In the genomic region with DNA sequence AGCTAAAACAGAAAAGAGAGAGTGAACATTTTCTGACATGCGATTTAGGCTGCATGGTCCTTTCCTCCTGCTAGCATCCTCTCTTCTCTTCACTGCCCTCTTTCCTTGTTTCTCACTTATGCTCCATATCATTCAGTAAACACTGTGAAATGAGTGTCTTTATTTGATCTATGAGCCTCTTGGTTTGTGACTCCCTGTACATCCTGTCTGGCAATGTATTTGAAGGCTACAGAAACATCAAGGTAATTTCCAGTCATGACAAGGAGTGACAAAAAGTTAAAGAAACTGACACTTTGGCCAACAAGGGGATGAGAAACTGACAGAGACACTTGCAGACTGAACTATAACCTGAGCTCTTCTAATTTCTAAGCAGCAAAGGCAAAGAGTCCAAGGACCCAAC, we compare ENCODE assay signal across 20 cellular contexts. TPM values are rescaled to one million over a fixed set of nuclear protein-coding genes. Genes with fewer than 3 reads are reported as not detected.
A peak's percentile ranks its signal among the peaks of the same experiment; 100 is the strongest.
DNase-seq lines count a peak whose midpoint lies in the region; ATAC-seq and TF ChIP-seq lines count a peak whose summit lies in the region.
"Had no signal": no experiment of that assay in that cellular context is flagged by ENCODE, and none has a peak within 500 bp of the region (broad histone marks: within the 10 kb centered on the region; RNA-seq: fewer than 3 reads in every experiment).

No MANE protein-coding gene starts in this region.

- 84 to 100% (median 90%) methylated on average over 1 of the region's 1 CpG for WGBS in spleen, 5 donors
- 82 to 100% methylated on average over 1 of the region's 1 CpG for WGBS in esophagus squamous epithelium, 2 donors

- no peaks in the 10 kb centered on the region for H3K36me3 Mint-ChIP-seq in T-helper 2 cell treated with Interferon-gamma antibody and Interleukin-4, amounts not matched to agents 5 μg/mL and 100 μg/mL, for 36 hours (ENCODE audit: low read depth)
- H3K36me3 Mint-ChIP-seq: CD4-positive, CD25-positive, alpha-beta regulatory T cell had no signal

- no peak overlapping the region for H3K4me3 ChIP-seq in spleen
- no peak overlapping the region for H3K4me3 ChIP-seq in esophagus squamous epithelium
- H3K4me3 ChIP-seq: BLaER1 treated with 17β-estradiol and CSF1 and Interleukin-3, amounts not matched to agents 10 nM and 100 nM; GM23338 had no signal

- no peaks in the 10 kb centered on the region for H3K9me3 Mint-ChIP-seq in T-helper 2 cell treated with Interferon-gamma antibody and Interleukin-4, amounts not matched to agents 5 μg/mL and 100 μg/mL, for 36 hours
- H3K9me3 Mint-ChIP-seq: CD4-positive, CD25-positive, alpha-beta regulatory T cell had no signal

- H3K27ac Mint-ChIP-seq in T-helper 2 cell treated with Interferon-gamma antibody and Interleukin-4, amounts not matched to agents 5 μg/mL and 100 μg/mL, for 36 hours = peak overlapping the region; percentile 20
- H3K27ac Mint-ChIP-seq: CD4-positive, CD25-positive, alpha-beta regulatory T cell; GM23338 had no signal

- peak; percentile 54 for ATAC-seq in GM18867 (IDR thresholded peaks at IDR 0.05; ENCODE audit: unreplicated experiment)
- ATAC-seq: GM23338 had no signal

- H3K27me3 ChIP-seq in spleen (replicated peaks in 1 of 7) (no peaks in the 10 kb centered on the region), esophagus squamous epithelium (no peaks in the 10 kb centered on the region)

- H3K27me3 Mint-ChIP-seq in T-helper 2 cell treated with Interferon-gamma antibody and Interleukin-4, amounts not matched to agents 5 μg/mL and 100 μg/mL, for 36 hours (ENCODE audit: low read depth) = no peaks in the 10 kb centered on the region
- H3K27me3 Mint-ChIP-seq: CD4-positive, CD25-positive, alpha-beta regulatory T cell had no signal

- H3K27ac ChIP-seq in spleen = no peak overlapping the region
- no peak overlapping the region for H3K27ac ChIP-seq in esophagus squamous epithelium
- H3K27ac ChIP-seq: 22Rv1; BLaER1 treated with 17β-estradiol and CSF1 and Interleukin-3, amounts not matched to agents 10 nM and 100 nM had no signal

- H3K4me1 ChIP-seq in spleen = no peaks in the 10 kb centered on the region
- no peaks in the 10 kb centered on the region for H3K4me1 ChIP-seq in esophagus squamous epithelium
- H3K4me1 ChIP-seq: BLaER1 treated with 17β-estradiol and CSF1 and Interleukin-3, amounts not matched to agents 10 nM and 100 nM had no signal

- TF ChIP-seq POLR2A in spleen (IDR thresholded peaks at IDR 0.05) (no peak), esophagus squamous epithelium (IDR thresholded peaks at IDR 0.05) (no peak)

- H3K36me3 ChIP-seq in spleen (no peaks in the 10 kb centered on the region), esophagus squamous epithelium (no peaks in the 10 kb centered on the region)
- H3K36me3 ChIP-seq: BLaER1 treated with 17β-estradiol and CSF1 and Interleukin-3, amounts not matched to agents 10 nM and 100 nM had no signal

- no peaks in the 10 kb centered on the region for H3K9me3 ChIP-seq in spleen
- no peaks in the 10 kb centered on the region for H3K9me3 ChIP-seq in esophagus squamous epithelium

- intact Hi-C loops in spleen (cut with DNase I; ENCODE audit: low total_unique reads) = no loop called here
- intact Hi-C loops in esophagus squamous epithelium (cut with DNase I) = no loop called here

- TF ChIP-seq CTCF in spleen (IDR thresholded peaks at IDR 0.05 in 8 of 11, conservative IDR thresholded peaks at IDR 0.05 in 3 of 11) (no peak), esophagus squamous epithelium (IDR thresholded peaks at IDR 0.05) (no peak)

- peak; percentile 7 for DNase-seq in NCI-H510A treated with DMSO at 0.1 percent for 48 hours (lab: John Stamatoyannopoulos, UW)
- no peak for DNase-seq in NCI-H510A (lab: John Stamatoyannopoulos, UW)
- peak; percentile 37 for DNase-seq in DMS53 (lab: John Stamatoyannopoulos, UW)
- no peak for DNase-seq in T-helper 2 cell treated with Interferon-gamma antibody and Interleukin-4, amounts not matched to agents 5 μg/mL and 100 μg/mL, for 36 hours (ENCODE audit: low spot score)
- DNase-seq in spleen = no peak
- DNase-seq in ureter (ENCODE audit: low spot score) = no peak
- no peak for DNase-seq in esophagus squamous epithelium (lab: John Stamatoyannopoulos, UW)
- DNase-seq: AML-193; CD4-positive, CD25-positive, alpha-beta regulatory T cell; DMS 273 treated with DMSO at 0.1 percent for 48 hours; DMS79 treated with DMSO at 0.1 percent for 48 hours; EL; H7; IMR-90; KBM-7 had no signal

- H3K4me3 Mint-ChIP-seq in T-helper 2 cell treated with Interferon-gamma antibody and Interleukin-4, amounts not matched to agents 5 μg/mL and 100 μg/mL, for 36 hours = no peak overlapping the region
- H3K4me3 Mint-ChIP-seq: CD4-positive, CD25-positive, alpha-beta regulatory T cell; GM23338 had no signal

- H3K4me1 Mint-ChIP-seq in T-helper 2 cell treated with Interferon-gamma antibody and Interleukin-4, amounts not matched to agents 5 μg/mL and 100 μg/mL, for 36 hours (ENCODE audit: low read depth) = no peaks in the 10 kb centered on the region
- H3K4me1 Mint-ChIP-seq: CD4-positive, CD25-positive, alpha-beta regulatory T cell; GM23338 had no signal

RNA-seq across cellular contexts. Expression of a gene that starts 8.7 kb away (rescaled TPM):
- total RNA-seq in spleen (not detected), ureter (not detected), esophagus squamous epithelium (not detected)
- not detected for polyA plus RNA-seq in spleen
- total RNA-seq: CD4-positive, CD25-positive, alpha-beta regulatory T cell; GM23338; H7; HT-29; IMR-90 had no signal
- polyA plus RNA-seq: CD4-positive, CD25-positive, alpha-beta regulatory T cell; GM23338; IMR-90 had no signal

Comparison
In these comparisons a context has a peak if more than half of its experiments do, and no peak if none do; other contexts are left out.
1. DNase-seq: peak in NCI-H510A treated with DMSO at 0.1 percent for 48 hours (single experiment) and DMS53 (single experiment); none in NCI-H510A (single experiment), T-helper 2 cell treated with Interferon-gamma antibody and Interleukin-4, amounts not matched to agents 5 μg/mL and 100 μg/mL, for 36 hours (single experiment), spleen (single experiment), ureter (single experiment) and esophagus squamous epithelium (single experiment).